In the genomic region with DNA sequence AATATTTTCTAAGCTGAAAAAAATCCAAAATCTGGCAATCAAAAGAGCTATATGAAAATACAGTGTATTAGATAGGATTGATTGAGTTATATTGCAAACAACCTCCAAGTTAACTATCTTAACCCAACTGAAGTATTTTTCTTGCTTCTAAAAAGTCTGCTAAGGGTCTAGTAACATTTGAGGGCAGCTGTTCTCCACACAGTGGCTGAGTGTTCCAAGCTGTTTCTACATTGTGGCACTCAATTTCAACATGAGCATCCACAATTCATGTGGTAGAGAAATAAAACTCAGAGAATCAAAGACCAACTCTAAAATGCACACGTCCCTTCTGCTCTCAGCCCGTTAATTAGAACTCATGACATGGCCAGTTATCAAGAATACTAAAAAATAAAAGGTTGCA, we compare ENCODE assay signal across 25 cellular contexts.
"Had no signal": no experiment of that assay in that cellular context is flagged by ENCODE, and none has a peak within 500 bp of the region (broad histone marks: within the 10 kb centered on the region; RNA-seq: fewer than 3 reads in every experiment).

No MANE protein-coding gene starts in this region.

- H3K27ac ChIP-seq: colonic mucosa, coronary artery, dorsolateral prefrontal cortex, epithelial cell of prostate, esophagus muscularis mucosa, esophagus squamous epithelium, foreskin keratinocyte, gastrocnemius medialis, gastroesophageal sphincter, heart left ventricle, heart right ventricle had no signal

- H3K36me3 ChIP-seq: colonic mucosa, esophagus muscularis mucosa, esophagus squamous epithelium, gastrocnemius medialis, gastroesophageal sphincter, heart left ventricle, heart right ventricle had no signal

- DNase-seq: colonic mucosa; cortex of kidney; dermis blood vessel endothelial cell; dorsolateral prefrontal cortex; effector CD4-positive, alpha-beta T cell; effector CD8-positive, alpha-beta T cell; effector memory CD4-positive, alpha-beta T cell; effector memory CD8-positive, alpha-beta T cell; endodermal cell; erythroblast; esophagus squamous epithelium; foreskin fibroblast; foreskin keratinocyte; foreskin melanocyte; gastrocnemius medialis; glutamatergic neuron; head of caudate nucleus; heart left ventricle; heart right ventricle had no signal

- H3K4me3 ChIP-seq: colonic mucosa, coronary artery, dorsolateral prefrontal cortex, esophagus muscularis mucosa, esophagus squamous epithelium, gastrocnemius medialis, gastroesophageal sphincter, heart left ventricle, heart right ventricle had no signal

- H3K4me1 ChIP-seq: colonic mucosa, esophagus squamous epithelium, foreskin keratinocyte, gastrocnemius medialis, heart left ventricle, heart right ventricle had no signal

- ATAC-seq: effector memory CD8-positive, alpha-beta T cell; esophagus mucosa; foreskin keratinocyte; gastrocnemius medialis; gastroesophageal sphincter; heart left ventricle; heart right ventricle had no signal

- FAIRE-seq: endothelial cell of umbilical vein had no signal

- H3K27me3 ChIP-seq: colonic mucosa, dorsolateral prefrontal cortex, esophagus muscularis mucosa, foreskin keratinocyte, gastrocnemius medialis, gastroesophageal sphincter, heart left ventricle, heart right ventricle had no signal

- H3K9me3 ChIP-seq: colonic mucosa, esophagus muscularis mucosa, esophagus squamous epithelium, gastrocnemius medialis, gastroesophageal sphincter, heart left ventricle had no signal
